Comparison of ENCODE assay signal across 14 cellular contexts in the genomic region with DNA sequence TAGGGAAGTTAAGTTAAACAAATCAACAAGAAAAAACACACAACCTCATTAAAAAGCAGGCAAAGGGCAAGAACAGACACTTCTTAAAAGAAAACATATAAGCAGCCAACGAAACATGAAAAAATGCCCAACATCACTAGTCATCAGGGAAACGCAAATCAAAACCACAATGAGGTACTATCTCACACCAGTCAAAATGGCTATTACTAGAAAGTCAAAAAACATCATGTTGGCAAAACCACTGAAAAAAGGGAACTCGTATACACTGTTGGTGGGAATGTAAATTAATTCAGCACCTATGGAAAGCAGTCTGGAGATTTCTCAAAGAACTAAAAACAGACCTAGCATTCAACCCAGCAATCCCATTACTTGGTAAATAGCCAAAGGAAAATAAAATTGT. TPM values are rescaled to one million over a fixed set of nuclear protein-coding genes. Genes with fewer than 3 reads are reported as not detected.
A peak's percentile ranks its signal among the peaks of the same experiment; 100 is the strongest.
DNase-seq lines count a peak whose midpoint lies in the region; ATAC-seq, FAIRE-seq and TF ChIP-seq lines count a peak whose summit lies in the region.
"Had no signal": no experiment of that assay in that cellular context is flagged by ENCODE, and none has a peak within 500 bp of the region (broad histone marks: within the 10 kb centered on the region; RNA-seq: fewer than 3 reads in every experiment).

No MANE protein-coding gene starts in this region.

- no peaks in the 10 kb centered on the region for H3K36me3 ChIP-seq in keratinocyte (ENCODE audit: control insufficient read depth in 2 of 2, extremely low read depth in 1 of 2, insufficient read depth in 2 of 2, low read length in 2 of 2)
- H3K36me3 ChIP-seq: ovary, upper lobe of left lung had no signal

- DNase-seq in AG09309 (ENCODE audit: low read depth): peak; percentile 63
- peak; percentile 89 for DNase-seq in M059J (ENCODE audit: low read depth)
- peak; percentile 52 for DNase-seq in brain pericyte (ENCODE audit: low read depth, low spot score)
- DNase-seq in keratinocyte (ENCODE audit: low read depth, low spot score): no peak
- DNase-seq in stimulated activated CD4-positive, alpha-beta T cell treated with anti-CD3 and anti-CD28 coated beads, Interleukin-2, amount 100 ng/mL, for 24 hours: no peak
- DNase-seq in naive thymus-derived CD8-positive, alpha-beta T cell: no peak
- no peak for DNase-seq in activated T-cell treated with anti-CD3 and anti-CD28 coated beads, Interleukin-2, amount 50 U/mL, for 1 hour
- DNase-seq in stimulated activated CD4-positive, alpha-beta T cell treated with anti-CD3 and anti-CD28 coated beads, Interleukin-4, amount 100 ng/mL, for 24 hours: no peak
- DNase-seq: activated CD4-positive, CD25-positive, alpha-beta regulatory T cell treated with anti-CD3 and anti-CD28 coated beads, Interleukin-2, amount 50 U/mL, for 72 hours; DMS153; effector memory CD4-positive, alpha-beta T cell; NK-92 treated with Interleukin-12 subunit alpha and Interleukin-12 subunit beta, amount 100 ng/mL, for 24 hours; ovary; upper lobe of left lung had no signal

- peak; percentile 43 for FAIRE-seq in keratinocyte (lab: Jason Lieb, UNC)

- H3K9me3 Mint-ChIP-seq in naive thymus-derived CD8-positive, alpha-beta T cell: no peaks in the 10 kb centered on the region

- H3K9me3 ChIP-seq in keratinocyte (ENCODE audit: control insufficient read depth, low read depth, low read length): no peaks in the 10 kb centered on the region
- H3K9me3 ChIP-seq: ovary, upper lobe of left lung had no signal

- H2AFZ ChIP-seq in keratinocyte (ENCODE audit: control insufficient read depth, low read length): no peak overlapping the region

- H3K4me1 Mint-ChIP-seq in naive thymus-derived CD8-positive, alpha-beta T cell: peaks cover 0 to 5% (median 0%) of the 10 kb centered on the region in 4 donors

- POLR2A ChIA-PET in naive thymus-derived CD8-positive, alpha-beta T cell (lab: Charles Lee): no interaction called here

- H3K27me3 Mint-ChIP-seq in naive thymus-derived CD8-positive, alpha-beta T cell: no peaks in the 10 kb centered on the region

- H3K4me2 ChIP-seq in keratinocyte (ENCODE audit: control insufficient read depth, extremely low read depth, insufficient read depth, low read depth, low read length): peak overlapping the region; percentile 39

- H3K27ac Mint-ChIP-seq in naive thymus-derived CD8-positive, alpha-beta T cell: no peak overlapping the region

- peak overlapping the region; percentile 82 for H3K27ac ChIP-seq in keratinocyte (ENCODE audit: control insufficient read depth, insufficient read depth, low read length)
- H3K27ac ChIP-seq: ovary, upper lobe of left lung had no signal

- H3K4me1 ChIP-seq in keratinocyte (ENCODE audit: control insufficient read depth, extremely low read depth, insufficient read depth, low read length): peaks cover 49% of the 10 kb centered on the region

- no peaks in the 10 kb centered on the region for H4K20me1 ChIP-seq in keratinocyte (ENCODE audit: control insufficient read depth, extremely low read depth, insufficient read depth, low read length)

- dilution Hi-C loops in keratinocyte (cut with MboI; ENCODE audit: extremely low pct_ligation_motif_present, low sequenced_read_pairs): no loop called here

- no peak for TF ChIP-seq CTCF in AG09309 (IDR thresholded peaks at IDR 0.05; ENCODE audit: control insufficient read depth, insufficient read depth, low read depth, low read length, missing control alignments)
- TF ChIP-seq CTCF in keratinocyte (optimal IDR thresholded peaks at IDR 0.05 in 1 of 3, IDR thresholded peaks at IDR 0.05 in 1 of 3, conservative IDR thresholded peaks at IDR 0.05 in 1 of 3; ENCODE audit: extremely low read depth in 1 of 3, insufficient read depth in 2 of 3, low read length in 3 of 3): no peak

- peak overlapping the region; percentile 18 for H3K9ac ChIP-seq in keratinocyte (ENCODE audit: control insufficient read depth, extremely low read depth, insufficient read depth, low read length)

- no peaks in the 10 kb centered on the region for H3K36me3 Mint-ChIP-seq in naive thymus-derived CD8-positive, alpha-beta T cell

- no peaks in the 10 kb centered on the region for H3K79me2 ChIP-seq in keratinocyte (ENCODE audit: control insufficient read depth, insufficient read depth, low read length)

- peaks cover 2% of the 10 kb centered on the region for H3K9me1 ChIP-seq in keratinocyte (ENCODE audit: control insufficient read depth, extremely low read depth, insufficient read depth, low read length)

- H3K4me3 ChIP-seq in AG09309 (ENCODE audit: control insufficient read depth, low read depth, low read length): no peak overlapping the region
- no peak overlapping the region for H3K4me3 ChIP-seq in keratinocyte (ENCODE audit: control insufficient read depth in 2 of 3, extremely low read depth in 1 of 3, insufficient read depth in 2 of 3, low read depth in 1 of 3, low read length in 3 of 3)
- H3K4me3 ChIP-seq: ovary, upper lobe of left lung had no signal

- no peak overlapping the region for H3K4me3 Mint-ChIP-seq in naive thymus-derived CD8-positive, alpha-beta T cell

- no peak for ATAC-seq in naive thymus-derived CD8-positive, alpha-beta T cell

- no peaks in the 10 kb centered on the region for H3K27me3 ChIP-seq in keratinocyte (ENCODE audit: control insufficient read depth, extremely low read depth, insufficient read depth, low read length)
- H3K27me3 ChIP-seq: ovary, upper lobe of left lung had no signal

RNA-seq across cellular contexts. Expression of gene HSF2BP, which starts 51.1 kb away (rescaled TPM):
- total RNA-seq in M059J (2014; rRNA removed; shearing (Covaris generic)): 2.0 and 4.7 TPM in 2 replicates
- polyA plus RNA-seq in keratinocyte: 6.1 to 8.7 TPM (median 6.7 TPM) in 3 replicates
- polyA plus RNA-seq in keratinocyte (2011; ENCODE audit: low read depth): 2.2 TPM
- 9.3 and 11.9 TPM in 2 replicates for polyA plus RNA-seq in keratinocyte (2011; cell fraction: cytosol; rRNA removed)
- polyA plus RNA-seq in keratinocyte (2011; cell fraction: nucleus; rRNA removed): 7.4 and 8.7 TPM in 2 replicates
- polyA plus RNA-seq in keratinocyte (2012; ENCODE audit: low replicate concordance): 2.9 and 4.4 TPM in 2 replicates
- 2.7 to 7.7 TPM (median 7.3 TPM) in 3 replicates for polyA minus RNA-seq in keratinocyte
- polyA minus RNA-seq in keratinocyte (2011; cell fraction: cytosol; rRNA and poly(A)+ RNA removed): 6.7 TPM
- polyA minus RNA-seq in keratinocyte (2011; cell fraction: nucleus; rRNA and poly(A)+ RNA removed): 7.3 and 16.3 TPM in 2 replicates
- under 1 TPM; 0.66 to 0.68 TPM for total RNA-seq in naive thymus-derived CD8-positive, alpha-beta T cell
- under 1 TPM; 0.22 to 0.64 (median 0.29) TPM for polyA plus RNA-seq in naive thymus-derived CD8-positive, alpha-beta T cell

RNA-seq across cellular contexts. Expression of gene RRP1B, which starts 51.1 kb away (rescaled TPM):
- total RNA-seq in M059J (2014; rRNA removed; shearing (Covaris generic)): 23.8 and 42.8 TPM in 2 replicates
- polyA plus RNA-seq in keratinocyte: 13.0 to 24.0 TPM (median 19.8 TPM) in 3 replicates
- 8.2 TPM for polyA plus RNA-seq in keratinocyte (2011; ENCODE audit: low read depth)
- polyA plus RNA-seq in keratinocyte (2011; cell fraction: cytosol; rRNA removed): 18.2 and 19.6 TPM in 2 replicates
- 26.9 and 27.7 TPM in 2 replicates for polyA plus RNA-seq in keratinocyte (2011; cell fraction: nucleus; rRNA removed)
- polyA plus RNA-seq in keratinocyte (2012; ENCODE audit: low replicate concordance): 13.0 and 26.6 TPM in 2 replicates
- 20.8 to 28.9 TPM (median 20.9 TPM) in 3 replicates for polyA minus RNA-seq in keratinocyte
- 23.6 TPM for polyA minus RNA-seq in keratinocyte (2011; cell fraction: cytosol; rRNA and poly(A)+ RNA removed)
- polyA minus RNA-seq in keratinocyte (2011; cell fraction: nucleus; rRNA and poly(A)+ RNA removed): 20.6 and 30.3 TPM in 2 replicates
- 10 to 100 TPM; 39.6 to 39.9 TPM for total RNA-seq in naive thymus-derived CD8-positive, alpha-beta T cell
- 10 to 100 TPM; 29.0 to 48.4 (median 36.1) TPM for polyA plus RNA-seq in naive thymus-derived CD8-positive, alpha-beta T cell

Comparison
In these comparisons a context has a peak if more than half of its experiments do, and no peak if none do; other contexts are left out.
1. DNase-seq: peak in AG09309 (single experiment), M059J (single experiment) and brain pericyte (single experiment); none in keratinocyte (single experiment), stimulated activated CD4-positive, alpha-beta T cell treated with anti-CD3 and anti-CD28 coated beads, Interleukin-2, amount 100 ng/mL, for 24 hours (0 of 2), naive thymus-derived CD8-positive, alpha-beta T cell (0 of 10), activated T-cell treated with anti-CD3 and anti-CD28 coated beads, Interleukin-2, amount 50 U/mL, for 1 hour (single experiment) and stimulated activated CD4-positive, alpha-beta T cell treated with anti-CD3 and anti-CD28 coated beads, Interleukin-4, amount 100 ng/mL, for 24 hours (single experiment).